ENCODE assay signal across 8 cellular contexts in the genomic region with DNA sequence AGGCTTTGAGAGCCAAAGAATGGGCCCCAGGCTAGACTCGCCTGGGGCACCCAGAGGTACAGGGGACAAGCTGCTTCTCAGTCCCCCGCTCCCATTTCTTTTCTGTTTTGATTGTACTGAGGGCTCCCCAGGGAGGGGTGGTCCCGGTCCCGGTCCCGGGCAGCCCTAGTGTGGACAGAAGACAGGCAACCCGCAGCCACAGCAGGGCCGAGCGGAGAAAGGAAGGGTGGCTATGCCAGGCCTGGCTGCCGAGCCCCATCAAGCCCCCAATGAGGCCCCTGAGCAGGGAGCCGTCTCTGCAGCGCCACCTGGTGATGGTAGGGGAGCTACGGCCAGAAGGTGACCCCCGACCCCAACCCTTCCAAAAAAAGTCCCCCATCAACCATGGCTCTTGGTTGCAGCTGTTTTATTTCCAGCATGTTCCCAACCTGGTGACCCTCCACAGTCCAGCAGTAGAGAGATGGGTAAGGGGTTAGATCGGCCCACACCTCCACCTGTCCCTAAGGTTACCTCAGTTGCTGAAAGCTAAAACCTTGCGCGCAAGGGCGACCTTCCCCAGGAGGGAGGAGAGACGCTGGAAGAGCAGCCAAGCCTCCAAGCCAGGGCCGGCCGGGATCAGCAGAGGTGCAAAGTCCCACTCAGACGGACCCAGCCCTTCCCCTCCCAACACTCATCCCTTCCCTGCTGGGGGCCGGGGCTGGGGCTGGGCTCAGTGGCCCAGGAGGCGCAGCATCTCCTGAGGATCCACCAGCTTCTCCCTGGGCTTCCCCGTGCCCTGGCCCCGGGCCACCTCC. TPM values are rescaled to one million over a fixed set of nuclear protein-coding genes. Genes with fewer than 3 reads are reported as not detected.
DNase-seq lines count a peak whose midpoint lies in the region; TF ChIP-seq lines count a peak whose summit lies in the region.

No MANE protein-coding gene starts in this region.

- H2BK5ac ChIP-seq in neuronal stem cell (ENCODE audit: low read length) = no peak overlapping the region

- H4K8ac ChIP-seq in neuronal stem cell (ENCODE audit: low read depth, low read length) = no peak overlapping the region

- no peak overlapping the region for H2BK120ac ChIP-seq in neuronal stem cell (ENCODE audit: low read depth, low read length)

- H2BK15ac ChIP-seq in neuronal stem cell (ENCODE audit: low read length) = peak overlapping the region; percentile 49

- H3K4me1 ChIP-seq in esophagus squamous epithelium (peaks cover 23 to 37% (median 27%) of the 10 kb centered on the region in 3 donors), neuronal stem cell (ENCODE audit: control insufficient read depth in 2 of 2, insufficient read depth in 1 of 2, low read depth in 1 of 2, low read length in 2 of 2) (peaks cover 2 to 3% of the 10 kb centered on the region in 2 donors)

- H3K36me3 ChIP-seq in esophagus squamous epithelium (peaks cover 0 to 31% (median 0%) of the 10 kb centered on the region in 3 donors), neuronal stem cell (replicated peaks in 1 of 2; ENCODE audit: control insufficient read depth in 2 of 2, insufficient read depth in 2 of 2, low read length in 2 of 2) (peaks cover 4 to 39% of the 10 kb centered on the region in 2 donors)

- H2AK5ac ChIP-seq in neuronal stem cell (ENCODE audit: low read depth, low read length) = peak overlapping the region; percentile 61

- no peaks in the 10 kb centered on the region for H3K9me3 ChIP-seq in esophagus squamous epithelium
- H3K9me3 ChIP-seq in neuronal stem cell (replicated peaks in 1 of 2; ENCODE audit: control insufficient read depth in 2 of 2, insufficient read depth in 1 of 2, low read depth in 1 of 2, low read length in 2 of 2) = no peaks in the 10 kb centered on the region

- H3K4ac ChIP-seq in neuronal stem cell (ENCODE audit: low read length) = no peak overlapping the region

- H4K91ac ChIP-seq in neuronal stem cell (ENCODE audit: low read depth, low read length, poor library complexity) = no peak overlapping the region

- H3K27ac ChIP-seq in esophagus squamous epithelium (no peak overlapping the region), neuronal stem cell (replicated peaks; ENCODE audit: low read length) (no peak overlapping the region), substantia nigra (ENCODE audit: low read depth, low read length, poor library complexity, severe bottlenecking) (peak overlapping the region; percentile 30)

- H3K4me3 ChIP-seq in esophagus squamous epithelium (peak overlapping the region in 1 of 4 donors; percentile 60), neuronal stem cell (ENCODE audit: low read length in 2 of 2) (no peak overlapping the region)

- peak overlapping the region; percentile 37 for H3K4me2 ChIP-seq in neuronal stem cell (ENCODE audit: insufficient read depth, low read length, poor library complexity, severe bottlenecking)

- intact Hi-C loops in esophagus squamous epithelium (cut with DNase I) = loop anchor here (5.0 kb wide), 1 partner anchor 70 kb away; no protein-coding TSS in a partner anchor

- H3K79me1 ChIP-seq in neuronal stem cell (ENCODE audit: low read depth, low read length) = no peaks in the 10 kb centered on the region

- peak overlapping the region; percentile 50 for H2AFZ ChIP-seq in neuronal stem cell (ENCODE audit: low read length)

- peak overlapping the region; percentile 63 for H3K9ac ChIP-seq in neuronal stem cell (ENCODE audit: low read depth, low read length, poor library complexity)

- no peak overlapping the region for H3K14ac ChIP-seq in neuronal stem cell (ENCODE audit: low read length)

- DNase-seq in NCI-H524 (lab: John Stamatoyannopoulos, UW) = peak; percentile 68 to 81
- DNase-seq in NCI-H524 treated with DMSO at 0.1 percent for 48 hours (lab: John Stamatoyannopoulos, UW) = no peak
- peak; percentile 87 for DNase-seq in NCI-H82 (lab: John Stamatoyannopoulos, UW)
- peak; percentile 55 for DNase-seq in activated T-cell treated with anti-CD3 and anti-CD28 coated beads for 4 hours
- no peak for DNase-seq in esophagus squamous epithelium (lab: John Stamatoyannopoulos, UW)
- DNase-seq in neuronal stem cell (ENCODE audit: low spot score) = peak; percentile 79
- peak in 45 of 49 donors; percentile 11 to 87 (median 64) for DNase-seq in substantia nigra (lab: John Stamatoyannopoulos, UW)
- no peak for DNase-seq in kidney glomerular epithelial cell (lab: John Stamatoyannopoulos, UW)

- H3K23ac ChIP-seq in neuronal stem cell (ENCODE audit: low read depth, low read length, poor library complexity) = peak overlapping the region; percentile 55

- TF ChIP-seq CTCF in esophagus squamous epithelium (IDR thresholded peaks at IDR 0.05) = peak in 5 of 6 experiments; percentile 27 to 67 (median 60)

- H3K27me3 ChIP-seq in esophagus squamous epithelium (peaks cover 26 to 62% (median 30%) of the 10 kb centered on the region in 4 donors), neuronal stem cell (ENCODE audit: control insufficient read depth in 3 of 3, insufficient read depth in 3 of 3, low read depth in 1 of 3, low read length in 3 of 3) (peaks cover 31 to 43% (median 43%) of the 10 kb centered on the region in 3 experiments)

- 45 to 52% methylated on average over 6 to 17 of the region's 25 CpGs for WGBS in esophagus squamous epithelium, 2 donors
- WGBS in neuronal stem cell (ENCODE audit: extremely low coverage in 2 of 2, insufficient read length in 2 of 2, insufficient replicate concordance in 1 of 2), 2 donors = no CpG with 5 or more reads among the region's 25 CpGs

- H3K18ac ChIP-seq in neuronal stem cell (ENCODE audit: low read length) = peak overlapping the region; percentile 59

- no peak overlapping the region for H2BK12ac ChIP-seq in neuronal stem cell (ENCODE audit: low read length)

- TF ChIP-seq POLR2A in esophagus squamous epithelium (IDR thresholded peaks at IDR 0.05) = no peak

RNA-seq across cellular contexts. Expression of gene GRIN2C, which starts 2.6 kb away (rescaled TPM):
- total RNA-seq in esophagus squamous epithelium = 1 to 10 TPM in 1 of 4 donors, under 1 TPM in 2, not detected in 1; 0.13 to 4.6 (median 0.19) TPM
- 0.03 TPM for polyA plus RNA-seq in neuronal stem cell (2013, experiment 1 of 2)
- polyA plus RNA-seq in neuronal stem cell (2013, experiment 2 of 2) = 0.03 TPM

RNA-seq across cellular contexts. Expression of gene FDXR, which starts 10.5 kb away (rescaled TPM):
- 10 to 100 TPM; 24.4 to 46.4 (median 32.4) TPM for total RNA-seq in esophagus squamous epithelium
- 13.2 TPM for polyA plus RNA-seq in neuronal stem cell (2013, experiment 1 of 2)
- polyA plus RNA-seq in neuronal stem cell (2013, experiment 2 of 2) = 12.0 TPM

RNA-seq across cellular contexts. Expression of gene FADS6, which starts 31.1 kb away (rescaled TPM):
- total RNA-seq in esophagus squamous epithelium = 1 to 10 TPM in 2 of 4 donors, under 1 TPM in 2; 0.19 to 6.0 (median 1.9) TPM
- not detected for polyA plus RNA-seq in neuronal stem cell (2013, experiment 1 of 2)
- not detected for polyA plus RNA-seq in neuronal stem cell (2013, experiment 2 of 2)

Comparison
In these comparisons a context has a peak if more than half of its experiments do, and no peak if none do; other contexts are left out.
1. DNase-seq: peak in NCI-H524 (2 of 2), NCI-H82 (single experiment), activated T-cell treated with anti-CD3 and anti-CD28 coated beads for 4 hours (single experiment), neuronal stem cell (single experiment) and substantia nigra (45 of 49); none in NCI-H524 treated with DMSO at 0.1 percent for 48 hours (single experiment), esophagus squamous epithelium (single experiment) and kidney glomerular epithelial cell (single experiment).